ENCODE assay signal across 5 cellular contexts in genomic region chr18:12230561-12230960, GRCh38. TPM values are rescaled to one million over a fixed set of nuclear protein-coding genes. Genes with fewer than 3 reads are reported as not detected.
"Had no signal": no experiment of that assay in that cellular context is flagged by ENCODE, and none has a peak within 500 bp of the region (broad histone marks: within the 10 kb centered on the region; RNA-seq: fewer than 3 reads in every experiment).

No MANE protein-coding gene starts in this region.

RNA-seq across cellular contexts. Expression of gene CIDEA, which starts 23.6 kb away (rescaled TPM):
- total RNA-seq: HepG2, HT-29, HT1080, IMR-90, K562 had no signal
